ENCODE assay signal across 1 cellular context in the genomic region with DNA sequence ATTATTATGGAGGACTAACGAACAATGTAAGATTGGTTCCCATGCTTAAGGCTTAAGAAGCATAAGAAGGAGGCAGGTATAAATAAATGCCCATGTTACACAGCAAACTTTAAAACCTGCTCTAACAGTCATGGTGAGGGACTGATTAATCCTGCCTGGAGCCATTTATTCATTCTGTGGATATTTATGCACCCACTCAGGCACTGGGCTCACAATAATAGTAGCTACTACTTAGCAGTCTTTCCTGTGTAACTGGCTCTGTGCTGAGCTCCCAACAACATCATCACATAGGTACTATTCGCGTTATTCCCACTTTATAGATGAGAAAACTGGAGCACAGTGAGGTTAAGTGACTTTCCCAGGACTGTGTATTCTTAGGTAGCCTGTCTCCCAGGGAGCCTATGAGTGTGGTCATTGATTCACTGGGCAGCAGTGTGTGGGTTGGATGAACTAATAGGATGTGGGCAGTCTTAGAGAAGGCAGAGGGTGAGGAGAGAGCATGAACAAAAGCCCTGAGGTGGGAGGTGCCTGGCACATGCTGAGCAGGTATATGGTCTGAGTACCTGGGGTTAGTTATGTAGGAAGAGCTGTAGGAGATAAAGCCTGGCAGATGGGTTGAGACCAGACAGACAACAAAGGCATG.
TF ChIP-seq lines count a peak whose summit lies in the region.

No MANE protein-coding gene starts in this region.

TF ChIP-seq in IMR-90, 13 proteins besides CTCF, POLR2A, EP300 and RAD21:
- TF ChIP-seq FOS (IDR thresholded peaks at IDR 0.05; ENCODE audit: low read depth, low read length) (no peak), USF2 (IDR thresholded peaks at IDR 0.05; ENCODE audit: low read depth, low read length) (no peak)
TF ChIP-seq in IMR-90: peak in this region for 0.
